ENCODE assay signal across 20 cellular contexts in genomic region chr10:60508037-60508436, GRCh38.
"Had no signal": no experiment of that assay in that cellular context is flagged by ENCODE, and none has a peak within 500 bp of the region (broad histone marks: within the 10 kb centered on the region; RNA-seq: fewer than 3 reads in every experiment).

No MANE protein-coding gene starts in this region.

- H3K4me3 Mint-ChIP-seq: activated B cell treated with CpG ODN at 0.5 μM for 24 hours; activated CD8-positive, alpha-beta T cell treated with anti-CD3 and anti-CD28 coated beads for 36 hours; activated T-helper 17 cell treated with anti-CD3 and anti-CD28 coated beads, Interleukin-2, amount 50 U/mL, for 72 hours; central memory CD8-positive, alpha-beta T cell; naive thymus-derived CD8-positive, alpha-beta T cell; stimulated activated naive B cell treated with anti-CD40 and anti-IgM and Interleukin-4, amounts not matched to agents 10 μg/mL and 1 μg/mL and 100 μg/mL, for 72 hours; T-cell; type B pancreatic cell had no signal

- H3K27me3 Mint-ChIP-seq: activated B cell treated with CpG ODN at 0.5 μM for 24 hours; activated CD8-positive, alpha-beta T cell treated with anti-CD3 and anti-CD28 coated beads for 36 hours; activated T-helper 17 cell treated with anti-CD3 and anti-CD28 coated beads, Interleukin-2, amount 50 U/mL, for 72 hours; brain; central memory CD8-positive, alpha-beta T cell; naive thymus-derived CD8-positive, alpha-beta T cell; stimulated activated naive B cell treated with anti-CD40 and anti-IgM and Interleukin-4, amounts not matched to agents 10 μg/mL and 1 μg/mL and 100 μg/mL, for 72 hours; T-cell; type B pancreatic cell had no signal

- FAIRE-seq: keratinocyte had no signal

- ATAC-seq: activated CD8-positive, alpha-beta T cell treated with anti-CD3 and anti-CD28 coated beads for 36 hours; activated T-helper 17 cell treated with anti-CD3 and anti-CD28 coated beads, Interleukin-2, amount 50 U/mL, for 72 hours; left lung; naive thymus-derived CD8-positive, alpha-beta T cell; stimulated activated naive B cell treated with anti-CD40 and anti-IgM and Interleukin-4, amounts not matched to agents 10 μg/mL and 1 μg/mL and 100 μg/mL, for 72 hours; T-cell had no signal

- H3K27ac Mint-ChIP-seq: activated B cell treated with CpG ODN at 0.5 μM for 24 hours; activated CD8-positive, alpha-beta T cell treated with anti-CD3 and anti-CD28 coated beads for 36 hours; activated T-helper 17 cell treated with anti-CD3 and anti-CD28 coated beads, Interleukin-2, amount 50 U/mL, for 72 hours; naive thymus-derived CD8-positive, alpha-beta T cell; stimulated activated naive B cell treated with anti-CD40 and anti-IgM and Interleukin-4, amounts not matched to agents 10 μg/mL and 1 μg/mL and 100 μg/mL, for 72 hours; T-cell; type B pancreatic cell had no signal

- DNase-seq: activated B cell treated with CpG ODN at 0.5 μM for 24 hours; activated CD4-positive, alpha-beta T cell treated with anti-CD3 and anti-CD28 coated beads for 48 hours; activated CD8-positive, alpha-beta T cell treated with anti-CD3 and anti-CD28 coated beads for 36 hours; activated naive CD4-positive, alpha-beta T cell; activated T-cell treated with anti-CD3 and anti-CD28 coated beads, Interleukin-2, amount 50 U/mL, for 1 hour; cortex of kidney; effector CD4-positive, alpha-beta T cell; left lung; mesenchymal stem cell; naive thymus-derived CD8-positive, alpha-beta T cell; sigmoid colon; SK-N-SH; stimulated activated naive B cell treated with anti-CD40 and anti-IgM and Interleukin-4, amounts not matched to agents 10 μg/mL and 1 μg/mL and 100 μg/mL, for 72 hours; T-cell had no signal

- H3K4me1 Mint-ChIP-seq: central memory CD8-positive, alpha-beta T cell; naive thymus-derived CD8-positive, alpha-beta T cell had no signal

- H3K4me3 ChIP-seq: esophagus muscularis mucosa, left lung, sigmoid colon had no signal

- H3K36me3 Mint-ChIP-seq: brain; stimulated activated naive B cell treated with anti-CD40 and anti-IgM and Interleukin-4, amounts not matched to agents 10 μg/mL and 1 μg/mL and 100 μg/mL, for 72 hours; type B pancreatic cell had no signal

- H3K9me3 Mint-ChIP-seq: activated B cell treated with CpG ODN at 0.5 μM for 24 hours; activated CD8-positive, alpha-beta T cell treated with anti-CD3 and anti-CD28 coated beads for 36 hours; activated T-helper 17 cell treated with anti-CD3 and anti-CD28 coated beads, Interleukin-2, amount 50 U/mL, for 72 hours; brain; central memory CD8-positive, alpha-beta T cell; naive thymus-derived CD8-positive, alpha-beta T cell; stimulated activated naive B cell treated with anti-CD40 and anti-IgM and Interleukin-4, amounts not matched to agents 10 μg/mL and 1 μg/mL and 100 μg/mL, for 72 hours; T-cell; type B pancreatic cell had no signal
